12 cellular contexts compared by ENCODE assay signal in the genomic region with DNA sequence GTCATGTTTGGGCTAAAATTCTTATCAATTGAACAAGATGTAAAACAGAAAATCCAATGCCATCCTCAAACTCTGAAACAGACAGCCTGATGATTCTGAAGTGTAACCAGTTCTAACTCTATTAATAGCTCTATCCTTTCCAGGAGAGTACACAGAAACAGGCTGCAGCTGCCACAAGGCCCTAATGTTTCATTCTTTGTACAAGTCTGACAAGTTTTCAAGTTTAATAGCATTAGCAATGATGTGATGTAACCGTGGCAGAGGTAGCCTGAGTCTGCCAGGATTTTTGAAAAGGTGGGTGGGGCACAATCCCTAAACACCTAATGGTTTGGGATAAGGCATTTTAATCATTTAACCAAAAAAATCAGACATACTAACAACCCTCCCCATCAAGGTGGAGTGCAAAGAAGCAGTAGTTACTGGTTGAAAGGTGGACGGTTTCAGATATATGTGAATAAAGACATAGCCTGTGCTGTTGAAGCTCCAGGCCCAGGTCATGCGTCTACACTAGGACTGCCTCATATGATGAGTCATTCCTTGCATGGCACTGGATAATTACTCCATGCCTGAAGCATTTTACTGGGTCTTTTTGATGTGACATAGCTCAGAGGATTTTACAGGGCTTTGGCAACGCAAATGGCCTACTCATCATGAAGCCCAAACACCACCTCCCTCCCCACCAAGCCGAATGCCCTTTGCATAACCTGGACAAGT.
DNase-seq lines count a peak whose midpoint lies in the region; TF ChIP-seq lines count a peak whose summit lies in the region.
"Had no signal": no experiment of that assay in that cellular context is flagged by ENCODE, and none has a peak within 500 bp of the region (broad histone marks: within the 10 kb centered on the region; RNA-seq: fewer than 3 reads in every experiment).

No MANE protein-coding gene starts in this region.

- TF ChIP-seq EP300 in sigmoid colon (IDR thresholded peaks at IDR 0.05), result no peak

- no peaks in the 10 kb centered on the region for H3K27me3 ChIP-seq in sigmoid colon

- H3K27ac ChIP-seq in sigmoid colon, result peak overlapping the region in 3 of 4 donors; percentile 41 to 67 (median 60)
- H3K27ac ChIP-seq: 22Rv1 had no signal

- TF ChIP-seq CTCF in epithelial cell of esophagus (IDR thresholded peaks at IDR 0.05; ENCODE audit: insufficient read depth, low read depth, low read length, missing control alignments) (no peak), sigmoid colon (IDR thresholded peaks at IDR 0.05) (no peak)

- no peaks in the 10 kb centered on the region for H3K9me3 ChIP-seq in sigmoid colon

- TF ChIP-seq POLR2A in sigmoid colon (IDR thresholded peaks at IDR 0.05), result no peak

- H3K4me1 ChIP-seq in sigmoid colon, result peaks cover 0 to 15% (median 8%) of the 10 kb centered on the region in 4 donors

- peak; percentile 8 for DNase-seq in DMS 273 (lab: John Stamatoyannopoulos, UW; ENCODE audit: unreplicated experiment)
- DNase-seq in DMS 273 treated with DMSO at 0.1 percent for 48 hours (lab: John Stamatoyannopoulos, UW), result no peak
- peak; percentile 14 for DNase-seq in NCI-H446 treated with DMSO at 0.1 percent for 48 hours (lab: John Stamatoyannopoulos, UW)
- DNase-seq in epithelial cell of esophagus (ENCODE audit: low read depth), result peak; percentile 92
- DNase-seq in sigmoid colon, result no peak
- no peak for DNase-seq in GF-D8 (lab: John Stamatoyannopoulos, UW)
- DNase-seq in stimulated activated CD4-positive, alpha-beta T cell treated with anti-CD3 and anti-CD28 coated beads, Interleukin-4, amount 100 ng/mL, for 1 hour, result no peak
- DNase-seq in activated effector memory CD4-positive, alpha-beta T cell treated with anti-CD3 and anti-CD28 coated beads, Interleukin-2, amount 50 U/mL, for 16 hours, result no peak
- DNase-seq: activated CD4-positive, alpha-beta T cell treated with anti-CD3 and anti-CD28 coated beads, Interleukin-2, amount 50 U/mL, for 4 hours; KG1; substantia nigra had no signal

- no peaks in the 10 kb centered on the region for H3K36me3 ChIP-seq in sigmoid colon

- intact Hi-C loops in sigmoid colon (cut with DNase I), result no loop called here

- no peak overlapping the region for H3K4me3 ChIP-seq in epithelial cell of esophagus (ENCODE audit: low read length)
- H3K4me3 ChIP-seq in sigmoid colon, result no peak overlapping the region

- 77 to 79% methylated on average over 5 of the region's 5 CpGs for WGBS in sigmoid colon, 2 donors

Comparison
In these comparisons a context has a peak if more than half of its experiments do, and no peak if none do; other contexts are left out.
1. DNase-seq: peak in DMS 273 (single experiment), NCI-H446 treated with DMSO at 0.1 percent for 48 hours (single experiment) and epithelial cell of esophagus (single experiment); none in DMS 273 treated with DMSO at 0.1 percent for 48 hours (single experiment), sigmoid colon (single experiment), GF-D8 (single experiment), stimulated activated CD4-positive, alpha-beta T cell treated with anti-CD3 and anti-CD28 coated beads, Interleukin-4, amount 100 ng/mL, for 1 hour (single experiment) and activated effector memory CD4-positive, alpha-beta T cell treated with anti-CD3 and anti-CD28 coated beads, Interleukin-2, amount 50 U/mL, for 16 hours (single experiment).